ENCODE assay signal across 9 cellular contexts in the genomic region with DNA sequence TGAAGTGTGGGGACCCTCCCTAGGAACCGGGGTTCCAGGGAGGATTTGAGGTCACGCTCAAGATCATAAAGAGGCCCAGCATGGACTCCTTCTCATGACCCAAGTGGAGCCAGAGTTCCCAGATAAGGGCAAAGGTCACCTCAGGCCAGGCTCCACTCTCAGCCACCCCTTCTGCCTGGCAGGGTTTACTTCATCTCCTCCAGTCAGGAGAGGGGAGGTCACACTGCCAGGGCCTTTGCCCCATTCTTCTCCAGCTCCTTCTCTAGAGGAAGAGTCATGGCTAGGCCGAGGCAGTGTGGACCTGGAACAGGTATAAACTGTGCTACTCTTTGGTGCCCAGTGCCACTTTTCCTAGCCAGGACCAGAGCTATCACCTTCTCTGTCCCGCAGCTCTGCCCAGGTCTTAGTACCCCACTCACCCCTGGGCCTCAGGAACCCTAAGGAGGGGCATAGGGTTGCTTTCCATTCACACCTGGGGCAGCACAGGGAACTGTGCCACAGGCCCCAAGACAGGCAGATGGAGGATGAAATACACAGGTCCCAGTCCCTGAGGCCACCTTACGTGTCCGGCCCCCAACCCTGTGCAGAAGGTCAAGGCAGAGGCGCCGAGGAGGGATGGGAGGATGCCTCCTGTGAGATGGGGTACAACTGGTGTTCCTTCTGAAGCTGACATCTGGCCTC. TPM values are rescaled to one million over a fixed set of nuclear protein-coding genes. Genes with fewer than 3 reads are reported as not detected.
DNase-seq lines count a peak whose midpoint lies in the region; ATAC-seq and TF ChIP-seq lines count a peak whose summit lies in the region.
"Had no signal": no experiment of that assay in that cellular context is flagged by ENCODE, and none has a peak within 500 bp of the region (broad histone marks: within the 10 kb centered on the region; RNA-seq: fewer than 3 reads in every experiment).

No MANE protein-coding gene starts in this region.

- H4K20me1 ChIP-seq in GM23248 (ENCODE audit: insufficient read depth): no peaks in the 10 kb centered on the region

- DNase-seq in GM23248 (no peak), T-helper 17 cell (no peak), G401 (ENCODE audit: low spot score) (no peak)
- no peak for DNase-seq in effector CD4-positive, alpha-beta T cell

- H3K36me3 ChIP-seq in GM23248 (ENCODE audit: low read depth) (no peaks in the 10 kb centered on the region), gastroesophageal sphincter (no peaks in the 10 kb centered on the region), skeletal muscle satellite cell (ENCODE audit: insufficient read depth, low read length) (no peaks in the 10 kb centered on the region)

- peak overlapping the region; percentile 24 for H3K27ac Mint-ChIP-seq in T-helper 17 cell

- no peaks in the 10 kb centered on the region for H3K27me3 ChIP-seq in GM23248 (replicated peaks; ENCODE audit: insufficient read depth)
- no peaks in the 10 kb centered on the region for H3K27me3 ChIP-seq in gastroesophageal sphincter
- H3K27me3 ChIP-seq in skeletal muscle satellite cell (ENCODE audit: control insufficient read depth, insufficient read depth, low read length): no peaks in the 10 kb centered on the region

- no peaks in the 10 kb centered on the region for H3K9me2 ChIP-seq in GM23248 (ENCODE audit: insufficient read depth)

- H3K9ac ChIP-seq in GM23248: peak overlapping the region; percentile 80
- peak overlapping the region; percentile 78 for H3K9ac ChIP-seq in skeletal muscle satellite cell (ENCODE audit: low read depth, low read length)

- in situ Hi-C loops in GM23248 (cut with MboI): no loop called here
- in situ Hi-C loops in G401 (cut with HindIII; ENCODE audit: low sequenced_read_pairs): loop anchor here (5.0 kb wide), 1 partner anchor 47 kb away; no protein-coding TSS in a partner anchor

- H3F3A ChIP-seq in GM23248 (ENCODE audit: insufficient read depth): peaks cover 24% of the 10 kb centered on the region

- 89 to 93% methylated on average over 8 of the region's 8 CpGs for WGBS in GM23248 (ENCODE audit: low coverage in 1 of 2, low lambda C conversion rate in 2 of 2, missing lambda C conversion rate in 2 of 2), 2 experiments
- WGBS in gastroesophageal sphincter (ENCODE audit: low coverage in 1 of 2), 2 donors: 96% methylated on average over 4 of the region's 8 CpGs; no CpG with 5 or more reads in 1 of the 2 donors

- no peak for TF ChIP-seq CTCF in gastroesophageal sphincter (IDR thresholded peaks at IDR 0.05)

- ATAC-seq in T-helper 17 cell (no peak), gastroesophageal sphincter (peak; percentile 2), HG02884 (IDR thresholded peaks at IDR 0.05; ENCODE audit: unreplicated experiment) (no peak), HG02763 (IDR thresholded peaks at IDR 0.05; ENCODE audit: unreplicated experiment) (no peak)

- H3K79me2 ChIP-seq in GM23248 (ENCODE audit: insufficient read depth): no peaks in the 10 kb centered on the region

- H3K4me3 Mint-ChIP-seq in T-helper 17 cell: peak overlapping the region; percentile 87

- no peaks in the 10 kb centered on the region for H3K36me3 Mint-ChIP-seq in T-helper 17 cell (ENCODE audit: low read depth)

- H3K4me1 ChIP-seq in GM23248 (ENCODE audit: insufficient read depth) (peaks cover 23% of the 10 kb centered on the region), gastroesophageal sphincter (peaks cover 0 to 62% (median 10%) of the 10 kb centered on the region in 3 donors), skeletal muscle satellite cell (ENCODE audit: control insufficient read depth, insufficient read depth, low read length) (peaks cover 49% of the 10 kb centered on the region)

- peak overlapping the region; percentile 80 for H3K4me3 ChIP-seq in GM23248
- peak overlapping the region in 1 of 2 donors; percentile 80 for H3K4me3 ChIP-seq in gastroesophageal sphincter
- peak overlapping the region; percentile 68 for H3K4me3 ChIP-seq in skeletal muscle satellite cell (ENCODE audit: low read length)

- H3K27ac ChIP-seq in GM23248: no peak overlapping the region
- H3K27ac ChIP-seq in gastroesophageal sphincter: peak overlapping the region in 3 of 4 donors; percentile 81 to 86 (median 84)

- peaks cover 18% of the 10 kb centered on the region for H3K4me1 Mint-ChIP-seq in T-helper 17 cell

- peak overlapping the region; percentile 94 for H2AFZ ChIP-seq in GM23248

- TF ChIP-seq EP300 in gastroesophageal sphincter (IDR thresholded peaks at IDR 0.05): no peak

- H3K27me3 Mint-ChIP-seq in T-helper 17 cell: no peaks in the 10 kb centered on the region

- peak overlapping the region; percentile 81 for H3K4me2 ChIP-seq in GM23248 (ENCODE audit: unreplicated experiment)
- H3K4me2 ChIP-seq in skeletal muscle satellite cell (ENCODE audit: low read length): peak overlapping the region; percentile 87

- no peak for TF ChIP-seq POLR2A in gastroesophageal sphincter (IDR thresholded peaks at IDR 0.05)

- H3K9me3 ChIP-seq in GM23248 (ENCODE audit: low read depth): no peaks in the 10 kb centered on the region
- H3K9me3 ChIP-seq in T-helper 17 cell (ENCODE audit: control insufficient read depth, low read length, poor library complexity, severe bottlenecking): no peaks in the 10 kb centered on the region
- H3K9me3 ChIP-seq in gastroesophageal sphincter: no peaks in the 10 kb centered on the region
- no peaks in the 10 kb centered on the region for H3K9me3 ChIP-seq in skeletal muscle satellite cell (replicated peaks; ENCODE audit: low read length)

RNA-seq across cellular contexts. Expression of gene ACSF2, which starts 0.9 kb away (rescaled TPM):
- 8.6 and 18.7 TPM in 2 replicates for total RNA-seq in GM23248 (2014; rRNA removed; shearing (Covaris generic))
- 3.2 and 3.7 TPM in 2 replicates for polyA plus RNA-seq in GM23248 (2016; fragmentation: Nextera tagmentation; extraction: Ambion mirVana)
- 10 to 100 TPM; 16.4 to 21.8 TPM for total RNA-seq in T-helper 17 cell
- 10 to 100 TPM; 11.5 to 23.3 (median 16.1) TPM for total RNA-seq in gastroesophageal sphincter
- 5.8 and 10.3 TPM in 2 replicates for total RNA-seq in skeletal muscle satellite cell (2012; rRNA removed)
- 58.8 and 69.4 TPM in 2 replicates for total RNA-seq in G401 (2014; rRNA removed; shearing (Covaris generic))

RNA-seq across cellular contexts. Expression of gene LRRC59, which starts 27.8 kb away (rescaled TPM):
- total RNA-seq in GM23248 (2014; rRNA removed; shearing (Covaris generic)): 144 and 164 TPM in 2 replicates
- polyA plus RNA-seq in GM23248 (2016; fragmentation: Nextera tagmentation; extraction: Ambion mirVana): 110 and 111 TPM in 2 replicates
- total RNA-seq in T-helper 17 cell (10 to 100 TPM; 45.2 to 51.9 TPM), gastroesophageal sphincter (10 to 100 TPM; 34.4 to 76.6 (median 50.3) TPM)
- total RNA-seq in skeletal muscle satellite cell (2012; rRNA removed): 246 and 274 TPM in 2 replicates
- total RNA-seq in G401 (2014; rRNA removed; shearing (Covaris generic)): 150 and 182 TPM in 2 replicates

RNA-seq across cellular contexts. Expression of gene CHAD, which starts 43.5 kb away (rescaled TPM):
- not detected in 2 replicates for total RNA-seq in GM23248 (2014; rRNA removed; shearing (Covaris generic))
- polyA plus RNA-seq in GM23248 (2016; fragmentation: Nextera tagmentation; extraction: Ambion mirVana): not detected in 2 replicates
- total RNA-seq in T-helper 17 cell: not detected
- total RNA-seq in gastroesophageal sphincter: not detected
- not detected in 2 replicates for total RNA-seq in skeletal muscle satellite cell (2012; rRNA removed)
- total RNA-seq in G401 (2014; rRNA removed; shearing (Covaris generic)): not detected in 2 replicates
- total RNA-seq: H4 had no signal

RNA-seq across cellular contexts. Expression of gene EME1, which starts 52.1 kb away (rescaled TPM):
- 1.1 and 4.3 TPM in 2 replicates for total RNA-seq in GM23248 (2014; rRNA removed; shearing (Covaris generic))
- polyA plus RNA-seq in GM23248 (2016; fragmentation: Nextera tagmentation; extraction: Ambion mirVana): 3.8 and 4.1 TPM in 2 replicates
- 1 to 10 TPM in 1 of 2 donors, under 1 TPM in 1; 0.55 to 1.3 TPM for total RNA-seq in T-helper 17 cell
- total RNA-seq in gastroesophageal sphincter: under 1 TPM in 1 of 4 donors, not detected in 3; 0.54 TPM
- 8.5 and 10.4 TPM in 2 replicates for total RNA-seq in skeletal muscle satellite cell (2012; rRNA removed)
- 6.6 and 21.6 TPM in 2 replicates for total RNA-seq in G401 (2014; rRNA removed; shearing (Covaris generic))

RNA-seq across cellular contexts. Expression of gene MRPL27, which starts 52.2 kb away (rescaled TPM):
- total RNA-seq in GM23248 (2014; rRNA removed; shearing (Covaris generic)): 49.3 and 57.9 TPM in 2 replicates
- polyA plus RNA-seq in GM23248 (2016; fragmentation: Nextera tagmentation; extraction: Ambion mirVana): 115 and 120 TPM in 2 replicates
- total RNA-seq in T-helper 17 cell (10 to 100 TPM; 29.4 to 37.0 TPM), gastroesophageal sphincter (10 to 100 TPM; 40.3 to 62.1 (median 52.2) TPM)
- 69.2 and 81.7 TPM in 2 replicates for total RNA-seq in skeletal muscle satellite cell (2012; rRNA removed)
- 69.9 and 84.5 TPM in 2 replicates for total RNA-seq in G401 (2014; rRNA removed; shearing (Covaris generic))
